16 cellular contexts compared by ENCODE assay signal in the genomic region with DNA sequence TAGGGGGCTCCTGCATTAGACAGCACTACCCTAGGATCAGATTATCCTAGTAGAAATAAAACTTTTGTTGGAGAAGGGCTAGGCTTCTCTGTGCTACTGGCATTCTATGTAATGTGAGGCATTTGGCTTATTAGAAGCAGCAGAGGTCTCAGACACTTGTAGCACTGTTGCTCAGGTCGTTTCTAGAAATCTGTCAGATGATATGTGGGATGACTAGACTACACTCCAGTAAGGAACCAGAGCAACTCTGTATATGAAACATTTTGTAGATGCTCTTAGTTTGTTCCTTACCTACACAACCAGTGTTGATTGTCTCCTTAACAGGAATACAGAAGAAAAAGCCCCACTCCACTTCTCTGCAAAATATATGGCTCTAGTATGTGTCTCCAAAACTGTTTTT. TPM values are rescaled to one million over a fixed set of nuclear protein-coding genes. Genes with fewer than 3 reads are reported as not detected.
DNase-seq lines count a peak whose midpoint lies in the region; ATAC-seq and TF ChIP-seq lines count a peak whose summit lies in the region.
"Had no signal": no experiment of that assay in that cellular context is flagged by ENCODE, and none has a peak within 500 bp of the region (broad histone marks: within the 10 kb centered on the region; RNA-seq: fewer than 3 reads in every experiment).

No MANE protein-coding gene starts in this region.

- peak overlapping the region; percentile 35 for H3K27ac Mint-ChIP-seq in activated CD8-positive, alpha-beta memory T cell treated with anti-CD3 and anti-CD28 coated beads, Interleukin-2, amount 10 ng/mL, durations not matched to agents 7 days and 5 days
- peak overlapping the region in 1 of 2 donors; percentile 34 for H3K27ac Mint-ChIP-seq in stimulated activated naive CD8-positive, alpha-beta T cell treated with anti-CD3 and anti-CD28 coated beads, Interleukin-15, amount 100 ng/mL, for 72 hours
- H3K27ac Mint-ChIP-seq in osteocyte (ENCODE audit: unreplicated experiment) = peak overlapping the region; percentile 90

- DNase-seq in activated CD8-positive, alpha-beta memory T cell treated with anti-CD3 and anti-CD28 coated beads, Interleukin-2, amount 10 ng/mL, durations not matched to agents 7 days and 5 days = no peak
- DNase-seq in activated CD8-positive, alpha-beta memory T cell treated with anti-CD3 and anti-CD28 coated beads for 24 hours = no peak
- DNase-seq in stimulated activated naive CD8-positive, alpha-beta T cell treated with anti-CD3 and anti-CD28 coated beads, Interleukin-15, Interleukin-2, amounts not matched to agents 100 U/mL and 50 U/mL, for 24 hours = no peak
- DNase-seq in stimulated activated naive CD8-positive, alpha-beta T cell treated with anti-CD3 and anti-CD28 coated beads, Interleukin-15, amount 100 ng/mL, for 72 hours = no peak
- no peak for DNase-seq in osteocyte (ENCODE audit: extremely low spot score, unreplicated experiment)
- DNase-seq in NCI-H774 (lab: John Stamatoyannopoulos, UW) = no peak
- DNase-seq in SW480 (ENCODE audit: low spot score) = no peak
- DNase-seq: ACHN; C1 segment of cervical spinal cord; Calu3; CD4-positive, alpha-beta T cell; DMS 273 treated with DMSO at 0.1 percent for 48 hours had no signal

- peak; percentile 33 for ATAC-seq in activated CD8-positive, alpha-beta memory T cell treated with anti-CD3 and anti-CD28 coated beads, Interleukin-2, amount 10 ng/mL, durations not matched to agents 7 days and 5 days
- ATAC-seq in stimulated activated naive CD8-positive, alpha-beta T cell treated with anti-CD3 and anti-CD28 coated beads, Interleukin-15, Interleukin-2, amounts not matched to agents 100 U/mL and 50 U/mL, for 24 hours = peak; percentile 28
- no peak for ATAC-seq in stimulated activated naive CD8-positive, alpha-beta T cell treated with anti-CD3 and anti-CD28 coated beads, Interleukin-15, amount 100 ng/mL, for 72 hours
- ATAC-seq: HCT116 had no signal

- H3K36me3 Mint-ChIP-seq in activated CD8-positive, alpha-beta memory T cell treated with anti-CD3 and anti-CD28 coated beads, Interleukin-2, amount 10 ng/mL, durations not matched to agents 7 days and 5 days = peaks cover 36% of the 10 kb centered on the region
- peaks cover 35% of the 10 kb centered on the region for H3K36me3 Mint-ChIP-seq in osteocyte (ENCODE audit: unreplicated experiment)

- no peaks in the 10 kb centered on the region for H3K27me3 Mint-ChIP-seq in activated CD8-positive, alpha-beta memory T cell treated with anti-CD3 and anti-CD28 coated beads, Interleukin-2, amount 10 ng/mL, durations not matched to agents 7 days and 5 days
- H3K27me3 Mint-ChIP-seq in stimulated activated naive CD8-positive, alpha-beta T cell treated with anti-CD3 and anti-CD28 coated beads, Interleukin-15, amount 100 ng/mL, for 72 hours = no peaks in the 10 kb centered on the region
- H3K27me3 Mint-ChIP-seq in osteocyte (ENCODE audit: unreplicated experiment) = no peaks in the 10 kb centered on the region
- H3K27me3 Mint-ChIP-seq: CD4-positive, alpha-beta T cell had no signal

- peaks cover 4% of the 10 kb centered on the region for H3K4me1 Mint-ChIP-seq in activated CD8-positive, alpha-beta memory T cell treated with anti-CD3 and anti-CD28 coated beads, Interleukin-2, amount 10 ng/mL, durations not matched to agents 7 days and 5 days
- H3K4me1 Mint-ChIP-seq in stimulated activated naive CD8-positive, alpha-beta T cell treated with anti-CD3 and anti-CD28 coated beads, Interleukin-15, amount 100 ng/mL, for 72 hours = peaks cover 7% of the 10 kb centered on the region
- H3K4me1 Mint-ChIP-seq in osteocyte (ENCODE audit: unreplicated experiment) = peaks cover 27% of the 10 kb centered on the region

- H3K4me3 Mint-ChIP-seq in activated CD8-positive, alpha-beta memory T cell treated with anti-CD3 and anti-CD28 coated beads, Interleukin-2, amount 10 ng/mL, durations not matched to agents 7 days and 5 days = no peak overlapping the region
- no peak overlapping the region for H3K4me3 Mint-ChIP-seq in stimulated activated naive CD8-positive, alpha-beta T cell treated with anti-CD3 and anti-CD28 coated beads, Interleukin-15, amount 100 ng/mL, for 72 hours
- no peak overlapping the region for H3K4me3 Mint-ChIP-seq in osteocyte (ENCODE audit: unreplicated experiment)
- H3K4me3 Mint-ChIP-seq: CD4-positive, alpha-beta T cell had no signal

- no peaks in the 10 kb centered on the region for H3K9me3 Mint-ChIP-seq in activated CD8-positive, alpha-beta memory T cell treated with anti-CD3 and anti-CD28 coated beads, Interleukin-2, amount 10 ng/mL, durations not matched to agents 7 days and 5 days (ENCODE audit: low read depth)
- no peaks in the 10 kb centered on the region for H3K9me3 Mint-ChIP-seq in stimulated activated naive CD8-positive, alpha-beta T cell treated with anti-CD3 and anti-CD28 coated beads, Interleukin-15, amount 100 ng/mL, for 72 hours
- H3K9me3 Mint-ChIP-seq in osteocyte (ENCODE audit: unreplicated experiment) = no peaks in the 10 kb centered on the region
- H3K9me3 Mint-ChIP-seq: CD4-positive, alpha-beta T cell had no signal

- CTCF ChIA-PET in activated CD8-positive, alpha-beta memory T cell treated with anti-CD3 and anti-CD28 coated beads, Interleukin-2, amount 10 ng/mL, durations not matched to agents 7 days and 5 days (lab: Charles Lee) = no interaction called here

- TF ChIP-seq CTCF in osteocyte (IDR thresholded peaks at IDR 0.05) = no peak

RNA-seq across cellular contexts. Expression of a gene that starts 21.9 kb away (rescaled TPM):
- total RNA-seq in activated CD8-positive, alpha-beta memory T cell treated with anti-CD3 and anti-CD28 coated beads, Interleukin-2, amount 10 ng/mL, durations not matched to agents 7 days and 5 days = under 1 TPM; 0.56 to 0.85 TPM
- total RNA-seq in osteocyte = 0.48 and 0.52 TPM in 2 replicates
- total RNA-seq: A172, Daoy, H4 had no signal
